Comparison of ENCODE assay signal across 8 cellular contexts in genomic region chr1:83295594-83295993, GRCh38.
DNase-seq lines count a peak whose midpoint lies in the region; ATAC-seq and TF ChIP-seq lines count a peak whose summit lies in the region.
"Not testable (repeated sequence)": the region's sequence is repeated elsewhere in the genome, so short reads cannot be mapped to it uniquely, and the experiment has no call there.

No MANE protein-coding gene starts in this region.

- not testable (repeated sequence) for H3K27ac Mint-ChIP-seq in activated CD8-positive, alpha-beta memory T cell treated with anti-CD3 and anti-CD28 coated beads, Interleukin-2, amount 10 ng/mL, durations not matched to agents 7 days and 5 days; activated naive CD4-positive, alpha-beta T cell treated with anti-CD3 and anti-CD28 coated beads for 36 hours; MCF 10A (ENCODE audit: low read depth, unreplicated experiment)

- not testable (repeated sequence) for H2AFZ ChIP-seq in OCI-LY3 (ENCODE audit: low read depth, low read length)

- POLR2A ChIA-PET in MCF 10A (lab: Yijun Ruan, JAX), result not testable (repeated sequence)

- H3K4me1 Mint-ChIP-seq in activated CD8-positive, alpha-beta memory T cell treated with anti-CD3 and anti-CD28 coated beads, Interleukin-2, amount 10 ng/mL, durations not matched to agents 7 days and 5 days; activated naive CD4-positive, alpha-beta T cell treated with anti-CD3 and anti-CD28 coated beads for 36 hours (ENCODE audit: low read depth); MCF 10A (ENCODE audit: insufficient read depth, unreplicated experiment): not testable (repeated sequence)

- TF ChIP-seq CTCF in GM12865 (IDR thresholded peaks at IDR 0.05; ENCODE audit: insufficient read depth, low read depth, low read length, missing control alignments); OCI-LY3 (IDR thresholded peaks at IDR 0.05; ENCODE audit: low read depth, low read length); MCF 10A (IDR thresholded peaks at IDR 0.05; ENCODE audit: unreplicated experiment); foreskin keratinocyte (conservative IDR thresholded peaks at IDR 0.05): not testable (repeated sequence)

- not testable (repeated sequence) for H4K20me1 ChIP-seq in OCI-LY3 (ENCODE audit: insufficient read depth, low read length)

- peak overlapping the region; percentile 20; the same call in 1 of the 2 replicates for H3K27ac ChIP-seq in OCI-LY3 (ENCODE audit: low read length)
- not testable (repeated sequence) for H3K27ac ChIP-seq in foreskin keratinocyte

- H3K36me3 Mint-ChIP-seq in activated CD8-positive, alpha-beta memory T cell treated with anti-CD3 and anti-CD28 coated beads, Interleukin-2, amount 10 ng/mL, durations not matched to agents 7 days and 5 days; activated naive CD4-positive, alpha-beta T cell treated with anti-CD3 and anti-CD28 coated beads for 36 hours (ENCODE audit: low read depth); MCF 10A (ENCODE audit: insufficient read depth, unreplicated experiment): not testable (repeated sequence)

- not testable (repeated sequence) for H3K9me3 ChIP-seq in OCI-LY3 (ENCODE audit: insufficient read depth, low read length)

- not testable (repeated sequence) for H3K4me3 Mint-ChIP-seq in activated CD8-positive, alpha-beta memory T cell treated with anti-CD3 and anti-CD28 coated beads, Interleukin-2, amount 10 ng/mL, durations not matched to agents 7 days and 5 days; activated naive CD4-positive, alpha-beta T cell treated with anti-CD3 and anti-CD28 coated beads for 36 hours; MCF 10A (ENCODE audit: unreplicated experiment)

- H3K4me1 ChIP-seq in OCI-LY3 (ENCODE audit: low read length), result peaks cover 12% of the 10 kb centered on the region
- H3K4me1 ChIP-seq in foreskin keratinocyte, result not testable (repeated sequence)

- ATAC-seq in GM18870 (IDR thresholded peaks at IDR 0.05; ENCODE audit: unreplicated experiment) (peak; percentile 47), foreskin keratinocyte (peak; percentile 79)
- ATAC-seq in activated CD8-positive, alpha-beta memory T cell treated with anti-CD3 and anti-CD28 coated beads, Interleukin-2, amount 10 ng/mL, durations not matched to agents 7 days and 5 days, result peak; percentile 47
- ATAC-seq in stimulated activated naive CD8-positive, alpha-beta T cell treated with anti-CD3 and anti-CD28 coated beads, Interleukin-15, Interleukin-2, amounts not matched to agents 100 U/mL and 50 U/mL, for 24 hours, result peak; percentile 83

- H3K9me3 Mint-ChIP-seq in activated CD8-positive, alpha-beta memory T cell treated with anti-CD3 and anti-CD28 coated beads, Interleukin-2, amount 10 ng/mL, durations not matched to agents 7 days and 5 days (ENCODE audit: low read depth); activated naive CD4-positive, alpha-beta T cell treated with anti-CD3 and anti-CD28 coated beads for 36 hours; MCF 10A (ENCODE audit: unreplicated experiment): not testable (repeated sequence)

- not testable (repeated sequence) for H3K4me3 ChIP-seq in GM12865 (ENCODE audit: low read depth, low read length); OCI-LY3 (ENCODE audit: low read length)

- not testable (repeated sequence) for H3K27me3 ChIP-seq in OCI-LY3 (ENCODE audit: low read depth, low read length); foreskin keratinocyte

- BruUV-seq in MCF 10A (replicated peaks; lab: Mats Ljungman, UMichigan), result not testable (repeated sequence)

- H3K27me3 Mint-ChIP-seq in activated CD8-positive, alpha-beta memory T cell treated with anti-CD3 and anti-CD28 coated beads, Interleukin-2, amount 10 ng/mL, durations not matched to agents 7 days and 5 days; activated naive CD4-positive, alpha-beta T cell treated with anti-CD3 and anti-CD28 coated beads for 36 hours (ENCODE audit: low read depth); MCF 10A (ENCODE audit: insufficient read depth, unreplicated experiment): not testable (repeated sequence)

- not testable (repeated sequence) for H3K4me2 ChIP-seq in OCI-LY3 (ENCODE audit: low read length)

- not testable (repeated sequence) for H3K36me3 ChIP-seq in OCI-LY3 (replicated peaks; ENCODE audit: low read depth, low read length)

- CTCF ChIA-PET in activated CD8-positive, alpha-beta memory T cell treated with anti-CD3 and anti-CD28 coated beads, Interleukin-2, amount 10 ng/mL, durations not matched to agents 7 days and 5 days (lab: Charles Lee); MCF 10A (lab: Yijun Ruan, JAX): not testable (repeated sequence)
- CTCF ChIA-PET in activated naive CD4-positive, alpha-beta T cell treated with anti-CD3 and anti-CD28 coated beads for 36 hours (lab: Charles Lee), result interaction anchor here (0.7 kb wide), 1 partner anchor 599 kb away, joined by 3 read pairs; no protein-coding TSS in a partner anchor

- not testable (repeated sequence) for H3K79me2 ChIP-seq in OCI-LY3 (ENCODE audit: low read length)

- not testable (repeated sequence) for H3K9ac ChIP-seq in OCI-LY3 (ENCODE audit: low read length)

- intact Hi-C loops in activated naive CD4-positive, alpha-beta T cell treated with anti-CD3 and anti-CD28 coated beads for 36 hours (cut with micrococcal nuclease); MCF 10A (cut with micrococcal nuclease): not testable (repeated sequence)

- DNase-seq in GM12865 (ENCODE audit: low read depth), result peak; percentile 3
- DNase-seq in activated CD8-positive, alpha-beta memory T cell treated with anti-CD3 and anti-CD28 coated beads, Interleukin-2, amount 10 ng/mL, durations not matched to agents 7 days and 5 days; stimulated activated naive CD8-positive, alpha-beta T cell treated with anti-CD3 and anti-CD28 coated beads, Interleukin-15, Interleukin-2, amounts not matched to agents 100 U/mL and 50 U/mL, for 24 hours: not testable (repeated sequence)
- peak; percentile 4 for DNase-seq in activated naive CD4-positive, alpha-beta T cell treated with anti-CD3 and anti-CD28 coated beads for 36 hours
- DNase-seq in MCF 10A (ENCODE audit: unreplicated experiment), result peak; percentile 1
- peak; percentile 32 to 74 for DNase-seq in foreskin keratinocyte
